ENCODE assay signal across 8 cellular contexts in genomic region chr14:34628681-34629135, GRCh38. TPM values are rescaled to one million over a fixed set of nuclear protein-coding genes. Genes with fewer than 3 reads are reported as not detected.
DNase-seq lines count a peak whose midpoint lies in the region; ATAC-seq and TF ChIP-seq lines count a peak whose summit lies in the region.

No MANE protein-coding gene starts in this region.

- peak; percentile 35 to 52 for ATAC-seq in right cardiac atrium
- no peak for ATAC-seq in stimulated activated memory B cell treated with anti-CD40 and anti-IgM and Interleukin-4, amounts not matched to agents 10 μg/mL and 1 μg/mL and 100 μg/mL, for 72 hours
- ATAC-seq in activated CD4-positive, CD25-positive, alpha-beta regulatory T cell treated with anti-CD3 and anti-CD28 coated beads, Interleukin-2, amount 50 U/mL, for 24 hours: no peak
- ATAC-seq in HG03571 (IDR thresholded peaks at IDR 0.05; ENCODE audit: unreplicated experiment): no peak
- no peak for ATAC-seq in GM18873 (IDR thresholded peaks at IDR 0.05; ENCODE audit: low FRiP score, unreplicated experiment)

- H3K4me1 ChIP-seq in right cardiac atrium (ENCODE audit: control insufficient read depth, insufficient read depth, low read length): no peaks in the 10 kb centered on the region

- H3K9me3 Mint-ChIP-seq in CD14-positive monocyte: no peaks in the 10 kb centered on the region
- no peaks in the 10 kb centered on the region for H3K9me3 Mint-ChIP-seq in activated naive CD4-positive, alpha-beta T cell treated with anti-CD3 and anti-CD28 coated beads for 36 hours
- no peaks in the 10 kb centered on the region for H3K9me3 Mint-ChIP-seq in stimulated activated memory B cell treated with anti-CD40 and anti-IgM and Interleukin-4, amounts not matched to agents 10 μg/mL and 1 μg/mL and 100 μg/mL, for 72 hours

- peaks cover 6 to 31% of the 10 kb centered on the region in 2 donors for H3K36me3 Mint-ChIP-seq in CD14-positive monocyte
- peaks cover 9% of the 10 kb centered on the region for H3K36me3 Mint-ChIP-seq in activated naive CD4-positive, alpha-beta T cell treated with anti-CD3 and anti-CD28 coated beads for 36 hours (ENCODE audit: low read depth)
- H3K36me3 Mint-ChIP-seq in stimulated activated memory B cell treated with anti-CD40 and anti-IgM and Interleukin-4, amounts not matched to agents 10 μg/mL and 1 μg/mL and 100 μg/mL, for 72 hours: peaks cover 5% of the 10 kb centered on the region

- CTCF ChIA-PET in activated naive CD4-positive, alpha-beta T cell treated with anti-CD3 and anti-CD28 coated beads for 36 hours (lab: Charles Lee): no interaction called here

- no peak for TF ChIP-seq CTCF in CD14-positive monocyte (IDR thresholded peaks at IDR 0.05)

- H3K27ac Mint-ChIP-seq in CD14-positive monocyte: peak overlapping the region in 4 of 7 donors; percentile 56 to 98 (median 61)
- H3K27ac Mint-ChIP-seq in activated naive CD4-positive, alpha-beta T cell treated with anti-CD3 and anti-CD28 coated beads for 36 hours: peak overlapping the region; percentile 89
- H3K27ac Mint-ChIP-seq in stimulated activated memory B cell treated with anti-CD40 and anti-IgM and Interleukin-4, amounts not matched to agents 10 μg/mL and 1 μg/mL and 100 μg/mL, for 72 hours: peak overlapping the region; percentile 82

- peaks cover 26% of the 10 kb centered on the region for H3K4me1 Mint-ChIP-seq in CD14-positive monocyte
- H3K4me1 Mint-ChIP-seq in activated naive CD4-positive, alpha-beta T cell treated with anti-CD3 and anti-CD28 coated beads for 36 hours (ENCODE audit: low read depth): peaks cover 21% of the 10 kb centered on the region
- peaks cover 16% of the 10 kb centered on the region for H3K4me1 Mint-ChIP-seq in stimulated activated memory B cell treated with anti-CD40 and anti-IgM and Interleukin-4, amounts not matched to agents 10 μg/mL and 1 μg/mL and 100 μg/mL, for 72 hours

- 12% methylated on average over 5 of the region's 5 CpGs for WGBS in right cardiac atrium

- peak overlapping the region; percentile 78 for H3K4me3 ChIP-seq in right cardiac atrium (ENCODE audit: low read length)

- no peak overlapping the region for H3K27ac ChIP-seq in right cardiac atrium (ENCODE audit: low read length)

- H3K4me3 Mint-ChIP-seq in CD14-positive monocyte: peak overlapping the region; percentile 89 to 97
- peak overlapping the region; percentile 93 for H3K4me3 Mint-ChIP-seq in activated naive CD4-positive, alpha-beta T cell treated with anti-CD3 and anti-CD28 coated beads for 36 hours
- peak overlapping the region; percentile 84 for H3K4me3 Mint-ChIP-seq in stimulated activated memory B cell treated with anti-CD40 and anti-IgM and Interleukin-4, amounts not matched to agents 10 μg/mL and 1 μg/mL and 100 μg/mL, for 72 hours

- DNase-seq in CD14-positive monocyte (ENCODE audit: low spot score) (no peak), LoVo (ENCODE audit: low spot score) (peak; percentile 8), right cardiac atrium (no peak)
- peak; percentile 39 for DNase-seq in activated naive CD4-positive, alpha-beta T cell treated with anti-CD3 and anti-CD28 coated beads for 36 hours

- H3K27me3 ChIP-seq in right cardiac atrium (ENCODE audit: control insufficient read depth, insufficient read depth): no peaks in the 10 kb centered on the region

- peaks cover 0 to 3% (median 2%) of the 10 kb centered on the region in 3 donors for H3K27me3 Mint-ChIP-seq in CD14-positive monocyte (ENCODE audit: low read depth in 3 of 3)
- no peaks in the 10 kb centered on the region for H3K27me3 Mint-ChIP-seq in activated naive CD4-positive, alpha-beta T cell treated with anti-CD3 and anti-CD28 coated beads for 36 hours (ENCODE audit: low read depth)
- H3K27me3 Mint-ChIP-seq in stimulated activated memory B cell treated with anti-CD40 and anti-IgM and Interleukin-4, amounts not matched to agents 10 μg/mL and 1 μg/mL and 100 μg/mL, for 72 hours: no peaks in the 10 kb centered on the region

- intact Hi-C loops in CD14-positive monocyte (cut with micrococcal nuclease) (no loop called here), right cardiac atrium (cut with DNase I) (no loop called here)
- intact Hi-C loops in activated naive CD4-positive, alpha-beta T cell treated with anti-CD3 and anti-CD28 coated beads for 36 hours (cut with micrococcal nuclease): loop anchor here (1.0 kb wide), 1 partner anchor 215 kb away; no protein-coding TSS in a partner anchor

- H3K9me3 ChIP-seq in right cardiac atrium (ENCODE audit: control insufficient read depth, low read length): no peaks in the 10 kb centered on the region

RNA-seq across cellular contexts. Expression of gene SNX6, which starts 1.2 kb away (rescaled TPM):
- polyA plus RNA-seq in CD14-positive monocyte (100 to 1,000 TPM; 114 to 115 TPM), right cardiac atrium (22.9 TPM)
- total RNA-seq in activated naive CD4-positive, alpha-beta T cell treated with anti-CD3 and anti-CD28 coated beads for 36 hours: 10 to 100 TPM; 73.9 to 74.3 TPM
- 10 to 100 TPM; 46.7 to 53.4 (median 48.3) TPM for total RNA-seq in right cardiac atrium

Comparison
In these comparisons a context has a peak if more than half of its experiments do, and no peak if none do; other contexts are left out.
1. DNase-seq: peak in LoVo (single experiment) and activated naive CD4-positive, alpha-beta T cell treated with anti-CD3 and anti-CD28 coated beads for 36 hours (single experiment); none in CD14-positive monocyte (single experiment) and right cardiac atrium (0 of 3).
2. ATAC-seq: peak in right cardiac atrium (2 of 2); none in stimulated activated memory B cell treated with anti-CD40 and anti-IgM and Interleukin-4, amounts not matched to agents 10 μg/mL and 1 μg/mL and 100 μg/mL, for 72 hours (single experiment), activated CD4-positive, CD25-positive, alpha-beta regulatory T cell treated with anti-CD3 and anti-CD28 coated beads, Interleukin-2, amount 50 U/mL, for 24 hours (0 of 2), HG03571 (single experiment) and GM18873 (single experiment).
3. Peak in every context shown above with its lines, with median percentiles within 50 percentile points of each other: H3K27ac Mint-ChIP-seq and H3K4me3 Mint-ChIP-seq.